In the genomic region with DNA sequence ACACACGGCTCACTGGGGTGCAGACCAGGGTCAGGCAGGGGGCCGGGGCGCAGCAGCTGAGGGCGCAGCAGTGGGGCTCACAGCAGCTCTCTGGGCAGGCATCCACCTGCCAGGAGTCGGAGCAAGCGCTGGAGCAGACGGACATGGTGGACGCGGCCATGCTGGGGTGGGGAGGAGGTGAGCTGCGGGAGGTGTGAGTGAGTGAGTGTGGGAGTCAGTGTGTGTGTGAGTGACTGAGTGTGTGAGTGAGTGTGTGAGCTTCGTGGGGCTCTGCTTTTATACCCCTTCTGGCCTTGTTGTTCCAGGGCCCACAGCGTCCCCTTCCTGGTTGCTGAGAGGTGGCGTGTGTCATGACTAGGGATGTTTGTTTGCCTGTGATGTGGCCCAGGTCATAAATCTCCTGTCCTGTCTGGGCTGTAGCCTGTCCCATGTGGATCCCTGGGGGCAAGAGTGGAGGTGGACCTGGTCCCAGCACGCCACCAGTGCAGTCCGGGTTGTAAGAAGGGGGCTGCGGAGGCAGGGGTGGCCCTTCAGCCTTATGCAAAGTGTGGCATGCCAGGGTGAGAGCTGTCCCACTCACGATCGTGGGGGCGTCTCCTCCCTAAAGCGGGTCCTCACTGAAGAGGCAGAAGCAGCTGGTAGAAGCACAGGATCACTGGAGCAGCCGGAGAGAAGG, we compare ENCODE assay signal across 1 cellular context.
TF ChIP-seq lines count a peak whose summit lies in the region.

A gene with protein sequence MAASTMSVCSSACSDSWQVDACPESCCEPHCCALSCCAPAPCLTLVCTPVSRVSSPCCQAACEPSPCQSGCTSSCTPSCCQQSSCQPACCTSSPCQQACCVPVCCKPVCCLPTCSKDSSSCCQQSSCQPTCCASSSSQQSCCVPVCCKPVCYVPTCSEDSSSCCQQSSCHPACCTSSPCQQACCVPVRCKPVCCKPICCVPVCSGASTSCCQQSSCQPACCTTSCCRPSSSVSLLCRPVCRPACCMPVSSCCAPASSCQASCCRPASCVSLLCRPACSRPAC (minus strand): TSS at position 205 of the 676 bp plus-strand sequence. CDS start 45 bp downstream, at position 160.

TF ChIP-seq in GM23338, 12 proteins besides CTCF, POLR2A, EP300 and RAD21 (continued from another document):
- TF ChIP-seq, protein P1, sequence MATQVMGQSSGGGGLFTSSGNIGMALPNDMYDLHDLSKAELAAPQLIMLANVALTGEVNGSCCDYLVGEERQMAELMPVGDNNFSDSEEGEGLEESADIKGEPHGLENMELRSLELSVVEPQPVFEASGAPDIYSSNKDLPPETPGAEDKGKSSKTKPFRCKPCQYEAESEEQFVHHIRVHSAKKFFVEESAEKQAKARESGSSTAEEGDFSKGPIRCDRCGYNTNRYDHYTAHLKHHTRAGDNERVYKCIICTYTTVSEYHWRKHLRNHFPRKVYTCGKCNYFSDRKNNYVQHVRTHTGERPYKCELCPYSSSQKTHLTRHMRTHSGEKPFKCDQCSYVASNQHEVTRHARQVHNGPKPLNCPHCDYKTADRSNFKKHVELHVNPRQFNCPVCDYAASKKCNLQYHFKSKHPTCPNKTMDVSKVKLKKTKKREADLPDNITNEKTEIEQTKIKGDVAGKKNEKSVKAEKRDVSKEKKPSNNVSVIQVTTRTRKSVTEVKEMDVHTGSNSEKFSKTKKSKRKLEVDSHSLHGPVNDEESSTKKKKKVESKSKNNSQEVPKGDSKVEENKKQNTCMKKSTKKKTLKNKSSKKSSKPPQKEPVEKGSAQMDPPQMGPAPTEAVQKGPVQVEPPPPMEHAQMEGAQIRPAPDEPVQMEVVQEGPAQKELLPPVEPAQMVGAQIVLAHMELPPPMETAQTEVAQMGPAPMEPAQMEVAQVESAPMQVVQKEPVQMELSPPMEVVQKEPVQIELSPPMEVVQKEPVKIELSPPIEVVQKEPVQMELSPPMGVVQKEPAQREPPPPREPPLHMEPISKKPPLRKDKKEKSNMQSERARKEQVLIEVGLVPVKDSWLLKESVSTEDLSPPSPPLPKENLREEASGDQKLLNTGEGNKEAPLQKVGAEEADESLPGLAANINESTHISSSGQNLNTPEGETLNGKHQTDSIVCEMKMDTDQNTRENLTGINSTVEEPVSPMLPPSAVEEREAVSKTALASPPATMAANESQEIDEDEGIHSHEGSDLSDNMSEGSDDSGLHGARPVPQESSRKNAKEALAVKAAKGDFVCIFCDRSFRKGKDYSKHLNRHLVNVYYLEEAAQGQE (IDR thresholded peaks at IDR 0.05; ENCODE audit: unreplicated experiment), result no peak
- no peak for TF ChIP-seq EZH2phosphoT487 (IDR thresholded peaks at IDR 0.05; ENCODE audit: unreplicated experiment)
- TF ChIP-seq CREB1 (CRISPR knock-in tag; IDR thresholded peaks at IDR 0.05; ENCODE audit: low read depth), result no peak
- TF ChIP-seq POLR2AphosphoS5 (IDR thresholded peaks at IDR 0.05; ENCODE audit: low read depth), result no peak
